9 cellular contexts compared by ENCODE assay signal in genomic region chr9:21060919-21061561, GRCh38. TPM values are rescaled to one million over a fixed set of nuclear protein-coding genes. Genes with fewer than 3 reads are reported as not detected.
DNase-seq lines count a peak whose midpoint lies in the region; ATAC-seq and TF ChIP-seq lines count a peak whose summit lies in the region.
"Had no signal": no experiment of that assay in that cellular context is flagged by ENCODE, and none has a peak within 500 bp of the region (broad histone marks: within the 10 kb centered on the region; RNA-seq: fewer than 3 reads in every experiment).

No MANE protein-coding gene starts in this region.

- DNase-seq in activated T-cell treated with anti-CD3 and anti-CD28 coated beads, Interleukin-2, amount 50 U/mL, for 24 hours, result no peak
- no peak for DNase-seq in activated T-cell treated with anti-CD3 and anti-CD28 coated beads, Interleukin-2, amount 50 U/mL, for 4 hours
- peak; percentile 9 for DNase-seq in HT1080 (ENCODE audit: low read depth)
- DNase-seq in brain microvascular endothelial cell, result peak; percentile 14
- DNase-seq in stromal cell of bone marrow (ENCODE audit: low read depth), result peak; percentile 62
- no peak for DNase-seq in NCI-H69 (lab: John Stamatoyannopoulos, UW)
- no peak for DNase-seq in ureter (ENCODE audit: low spot score)

- H3K9me3 Mint-ChIP-seq in activated T-cell treated with anti-CD3 and anti-CD28 coated beads, Interleukin-2, amount 50 U/mL, for 24 hours, result no peaks in the 10 kb centered on the region
- no peaks in the 10 kb centered on the region for H3K9me3 Mint-ChIP-seq in activated T-cell treated with anti-CD3 and anti-CD28 coated beads, Interleukin-2, amount 50 U/mL, for 4 hours

- H3K4me1 Mint-ChIP-seq in activated T-cell treated with anti-CD3 and anti-CD28 coated beads, Interleukin-2, amount 50 U/mL, for 24 hours (ENCODE audit: low read depth), result peaks cover 17% of the 10 kb centered on the region
- peaks cover 17% of the 10 kb centered on the region for H3K4me1 Mint-ChIP-seq in activated T-cell treated with anti-CD3 and anti-CD28 coated beads, Interleukin-2, amount 50 U/mL, for 4 hours (ENCODE audit: low read depth)

- no peak overlapping the region for H3K4me3 Mint-ChIP-seq in activated T-cell treated with anti-CD3 and anti-CD28 coated beads, Interleukin-2, amount 50 U/mL, for 24 hours
- no peak overlapping the region for H3K4me3 Mint-ChIP-seq in activated T-cell treated with anti-CD3 and anti-CD28 coated beads, Interleukin-2, amount 50 U/mL, for 4 hours

- in situ Hi-C loops in brain microvascular endothelial cell (cut with HindIII; ENCODE audit: low pct_ligation_motif_present, low sequenced_read_pairs), result no loop called here

- H3K36me3 ChIP-seq in brain microvascular endothelial cell (replicated peaks), result no peaks in the 10 kb centered on the region

- no peak for ATAC-seq in activated T-cell treated with anti-CD3 and anti-CD28 coated beads, Interleukin-2, amount 50 U/mL, for 4 hours
- ATAC-seq in GM19351 (IDR thresholded peaks at IDR 0.05; ENCODE audit: unreplicated experiment), result no peak

- H3K27me3 Mint-ChIP-seq in activated T-cell treated with anti-CD3 and anti-CD28 coated beads, Interleukin-2, amount 50 U/mL, for 24 hours, result no peaks in the 10 kb centered on the region
- no peaks in the 10 kb centered on the region for H3K27me3 Mint-ChIP-seq in activated T-cell treated with anti-CD3 and anti-CD28 coated beads, Interleukin-2, amount 50 U/mL, for 4 hours (ENCODE audit: low read depth)

- H3K36me3 Mint-ChIP-seq in activated T-cell treated with anti-CD3 and anti-CD28 coated beads, Interleukin-2, amount 50 U/mL, for 24 hours (ENCODE audit: low read depth), result no peaks in the 10 kb centered on the region
- no peaks in the 10 kb centered on the region for H3K36me3 Mint-ChIP-seq in activated T-cell treated with anti-CD3 and anti-CD28 coated beads, Interleukin-2, amount 50 U/mL, for 4 hours (ENCODE audit: insufficient read depth)

- no peaks in the 10 kb centered on the region for H3K27me3 ChIP-seq in brain microvascular endothelial cell (replicated peaks)

- TF ChIP-seq CTCF in brain microvascular endothelial cell (IDR thresholded peaks at IDR 0.05; ENCODE audit: low read depth, low read length, missing control alignments), result peak; percentile 21

- H3K27ac Mint-ChIP-seq in activated T-cell treated with anti-CD3 and anti-CD28 coated beads, Interleukin-2, amount 50 U/mL, for 24 hours, result peak overlapping the region; percentile 27

- no peak overlapping the region for H3K4me3 ChIP-seq in brain microvascular endothelial cell (ENCODE audit: low read depth, low read length)

- H3K27ac ChIP-seq in brain microvascular endothelial cell, result no peak overlapping the region

RNA-seq across cellular contexts. Expression of gene IFNB1, which starts 16.7 kb away (rescaled TPM):
- total RNA-seq in activated T-cell treated with anti-CD3 and anti-CD28 coated beads, Interleukin-2, amount 50 U/mL, for 4 hours, result not detected
- not detected in 2 replicates for total RNA-seq in HT1080 (2014; rRNA removed; shearing (Covaris generic))
- polyA plus RNA-seq in HT1080 (2015; cell fraction: cytosol; rRNA removed), result not detected in 2 replicates
- polyA plus RNA-seq in HT1080 (2015; cell fraction: nucleus; rRNA removed), result not detected in 2 replicates
- not detected for total RNA-seq in ureter
- total RNA-seq: mucosa of gallbladder had no signal

RNA-seq across cellular contexts. Expression of gene HACD4, which starts 29.6 kb away (rescaled TPM):
- 1 to 10 TPM; 1.2 to 1.4 (median 1.2) TPM for total RNA-seq in activated T-cell treated with anti-CD3 and anti-CD28 coated beads, Interleukin-2, amount 50 U/mL, for 4 hours
- not detected in 2 replicates for total RNA-seq in HT1080 (2014; rRNA removed; shearing (Covaris generic))
- not detected in 2 replicates for polyA plus RNA-seq in HT1080 (2015; cell fraction: cytosol; rRNA removed)
- polyA plus RNA-seq in HT1080 (2015; cell fraction: nucleus; rRNA removed), result not detected in 2 replicates
- total RNA-seq in ureter, result 4.1 TPM

Comparison
In these comparisons a context has a peak if more than half of its experiments do, and no peak if none do; other contexts are left out.
1. DNase-seq: peak in HT1080 (single experiment), brain microvascular endothelial cell (single experiment) and stromal cell of bone marrow (single experiment); none in activated T-cell treated with anti-CD3 and anti-CD28 coated beads, Interleukin-2, amount 50 U/mL, for 24 hours (single experiment), activated T-cell treated with anti-CD3 and anti-CD28 coated beads, Interleukin-2, amount 50 U/mL, for 4 hours (single experiment), NCI-H69 (single experiment) and ureter (single experiment).